In the genomic region with DNA sequence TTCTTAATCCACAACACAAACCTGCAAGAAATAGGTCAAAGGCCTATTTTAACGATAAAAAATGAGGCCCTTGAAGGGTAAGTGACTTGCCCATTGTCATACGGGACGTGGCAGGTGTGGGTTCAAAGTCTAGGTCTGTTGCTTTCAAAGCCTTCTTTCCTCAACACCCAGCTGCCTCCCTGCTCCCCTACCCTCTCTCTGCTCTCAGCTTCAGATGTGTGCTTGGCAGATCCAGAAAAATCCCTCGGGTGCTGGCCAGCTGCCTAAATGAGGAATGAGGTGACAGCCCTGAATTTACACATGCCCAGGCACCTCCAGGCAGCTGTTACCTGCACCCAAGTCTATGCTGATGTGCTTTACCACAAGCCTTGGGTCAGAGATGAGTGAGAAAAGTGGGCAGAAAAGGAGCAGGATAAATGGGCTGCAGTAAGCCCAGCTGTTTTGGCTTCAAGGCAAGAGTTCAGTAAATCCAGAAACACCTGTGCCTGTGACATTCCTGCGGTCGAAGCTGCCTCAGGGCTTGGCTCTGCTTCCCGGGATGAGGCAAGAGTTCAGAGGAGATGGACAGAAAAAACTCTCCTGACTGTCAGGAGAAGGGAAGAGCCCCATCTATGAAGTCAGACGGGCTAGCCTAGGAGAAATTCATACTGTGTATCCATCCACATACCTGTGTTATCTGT, we compare ENCODE assay signal across 14 cellular contexts. TPM values are rescaled to one million over a fixed set of nuclear protein-coding genes. Genes with fewer than 3 reads are reported as not detected.
DNase-seq lines count a peak whose midpoint lies in the region; TF ChIP-seq lines count a peak whose summit lies in the region.
"Had no signal": no experiment of that assay in that cellular context is flagged by ENCODE, and none has a peak within 500 bp of the region (broad histone marks: within the 10 kb centered on the region; RNA-seq: fewer than 3 reads in every experiment).

No MANE protein-coding gene starts in this region.

- no peak overlapping the region for H3K4me3 ChIP-seq in choroid plexus epithelial cell (ENCODE audit: low read depth, low read length)
- H3K4me3 ChIP-seq: SK-N-MC had no signal

- TF ChIP-seq CTCF in choroid plexus epithelial cell (conservative IDR thresholded peaks at IDR 0.05; ENCODE audit: low read depth, low read length) (no peak), GM10266 (IDR thresholded peaks at IDR 0.05; ENCODE audit: control insufficient read depth, insufficient read depth, low read depth, missing control alignments) (no peak)

- DNase-seq in Daoy (ENCODE audit: low read depth) (peak; percentile 50), NCI-H1694 (lab: John Stamatoyannopoulos, UW) (peak; percentile 36), choroid plexus epithelial cell (ENCODE audit: low read depth) (peak; percentile 21), myocyte (ENCODE audit: low read depth) (peak; percentile 94), GM10266 (ENCODE audit: extremely low spot score) (no peak), NCI-H774 (lab: John Stamatoyannopoulos, UW) (no peak), activated gamma-delta T cell treated with Interleukin-2 at 50 U/mL for 16 hours (no peak), SIG-M5 (lab: John Stamatoyannopoulos, UW) (no peak)
- DNase-seq: activated CD4-positive, alpha-beta T cell treated with anti-CD3 and anti-CD28 coated beads for 1 hour; C1 segment of cervical spinal cord; NCI-H524 treated with DMSO at 0.1 percent for 48 hours; stimulated activated CD4-positive, alpha-beta T cell treated with anti-CD3 and anti-CD28 coated beads, Interleukin-4, amount 100 ng/mL, for 1 hour; stimulated activated naive CD4-positive, alpha-beta T cell had no signal

RNA-seq across cellular contexts. Expression of a gene that starts 49.9 kb away (rescaled TPM):
- 6.1 and 7.4 TPM in 2 replicates for total RNA-seq in Daoy (2014; rRNA removed; shearing (Covaris generic))
- total RNA-seq in myocyte, result 24.2 and 32.5 TPM in 2 replicates
- 15.2 TPM for polyA plus RNA-seq in myocyte (2012)

Comparison
In these comparisons a context has a peak if more than half of its experiments do, and no peak if none do; other contexts are left out.
1. DNase-seq: peak in Daoy (single experiment), NCI-H1694 (single experiment), choroid plexus epithelial cell (single experiment) and myocyte (single experiment); none in GM10266 (single experiment), NCI-H774 (single experiment), activated gamma-delta T cell treated with Interleukin-2 at 50 U/mL for 16 hours (single experiment) and SIG-M5 (single experiment).